ENCODE assay signal across 1 cellular context in the genomic region with DNA sequence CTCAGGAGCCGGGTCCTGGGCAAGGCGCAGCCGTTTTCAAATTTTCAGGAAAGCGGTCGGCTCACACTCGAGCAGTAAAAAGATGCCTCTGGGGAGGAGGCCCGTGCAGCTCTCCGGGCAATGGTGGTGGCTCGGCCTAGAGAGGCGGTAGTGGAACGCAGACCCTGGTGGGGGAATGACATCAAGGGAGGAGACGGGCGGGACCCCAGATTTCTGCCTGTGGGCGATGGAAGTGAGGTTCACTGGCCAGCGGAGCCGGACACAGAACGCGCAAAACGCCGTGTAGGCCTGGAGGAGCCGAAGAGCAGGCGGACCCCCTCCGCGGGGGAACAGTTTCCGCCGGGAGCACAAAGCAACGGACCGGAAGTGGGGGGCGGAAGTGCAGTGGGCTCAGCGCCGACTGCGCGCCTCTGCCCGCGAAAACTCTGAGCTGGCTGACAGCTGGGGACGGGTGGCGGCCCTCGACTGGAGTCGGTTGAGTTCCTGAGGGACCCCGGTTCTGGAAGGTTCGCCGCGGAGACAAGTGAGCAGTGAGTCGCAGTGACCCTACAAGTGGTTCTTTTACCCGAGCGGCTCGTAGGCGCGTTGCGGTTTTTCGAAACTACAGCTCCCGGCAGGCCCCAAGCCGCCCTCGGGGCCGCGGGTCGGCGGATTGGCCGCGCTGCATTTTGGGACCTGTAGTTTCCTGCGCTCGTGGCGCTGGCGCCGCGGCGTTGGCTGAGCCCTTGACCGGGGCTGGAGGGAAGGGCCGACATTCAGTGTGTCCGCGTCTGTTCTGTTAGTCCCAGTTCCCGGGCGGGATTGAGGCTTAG.
TF ChIP-seq lines count a peak whose summit lies in the region.

A gene with protein sequence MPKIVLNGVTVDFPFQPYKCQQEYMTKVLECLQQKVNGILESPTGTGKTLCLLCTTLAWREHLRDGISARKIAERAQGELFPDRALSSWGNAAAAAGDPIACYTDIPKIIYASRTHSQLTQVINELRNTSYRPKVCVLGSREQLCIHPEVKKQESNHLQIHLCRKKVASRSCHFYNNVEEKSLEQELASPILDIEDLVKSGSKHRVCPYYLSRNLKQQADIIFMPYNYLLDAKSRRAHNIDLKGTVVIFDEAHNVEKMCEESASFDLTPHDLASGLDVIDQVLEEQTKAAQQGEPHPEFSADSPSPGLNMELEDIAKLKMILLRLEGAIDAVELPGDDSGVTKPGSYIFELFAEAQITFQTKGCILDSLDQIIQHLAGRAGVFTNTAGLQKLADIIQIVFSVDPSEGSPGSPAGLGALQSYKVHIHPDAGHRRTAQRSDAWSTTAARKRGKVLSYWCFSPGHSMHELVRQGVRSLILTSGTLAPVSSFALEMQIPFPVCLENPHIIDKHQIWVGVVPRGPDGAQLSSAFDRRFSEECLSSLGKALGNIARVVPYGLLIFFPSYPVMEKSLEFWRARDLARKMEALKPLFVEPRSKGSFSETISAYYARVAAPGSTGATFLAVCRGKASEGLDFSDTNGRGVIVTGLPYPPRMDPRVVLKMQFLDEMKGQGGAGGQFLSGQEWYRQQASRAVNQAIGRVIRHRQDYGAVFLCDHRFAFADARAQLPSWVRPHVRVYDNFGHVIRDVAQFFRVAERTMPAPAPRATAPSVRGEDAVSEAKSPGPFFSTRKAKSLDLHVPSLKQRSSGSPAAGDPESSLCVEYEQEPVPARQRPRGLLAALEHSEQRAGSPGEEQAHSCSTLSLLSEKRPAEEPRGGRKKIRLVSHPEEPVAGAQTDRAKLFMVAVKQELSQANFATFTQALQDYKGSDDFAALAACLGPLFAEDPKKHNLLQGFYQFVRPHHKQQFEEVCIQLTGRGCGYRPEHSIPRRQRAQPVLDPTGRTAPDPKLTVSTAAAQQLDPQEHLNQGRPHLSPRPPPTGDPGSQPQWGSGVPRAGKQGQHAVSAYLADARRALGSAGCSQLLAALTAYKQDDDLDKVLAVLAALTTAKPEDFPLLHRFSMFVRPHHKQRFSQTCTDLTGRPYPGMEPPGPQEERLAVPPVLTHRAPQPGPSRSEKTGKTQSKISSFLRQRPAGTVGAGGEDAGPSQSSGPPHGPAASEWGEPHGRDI (N-terminal part only) (plus strand): TSS at position 376 of the 812 bp plus-strand sequence. CDS start 1,091 bp downstream, outside the sequence.

TF ChIP-seq in HepG2, 621 proteins besides CTCF, POLR2A, EP300 and RAD21 (continued from another document and continues in another):
- TF ChIP-seq, protein P1, sequence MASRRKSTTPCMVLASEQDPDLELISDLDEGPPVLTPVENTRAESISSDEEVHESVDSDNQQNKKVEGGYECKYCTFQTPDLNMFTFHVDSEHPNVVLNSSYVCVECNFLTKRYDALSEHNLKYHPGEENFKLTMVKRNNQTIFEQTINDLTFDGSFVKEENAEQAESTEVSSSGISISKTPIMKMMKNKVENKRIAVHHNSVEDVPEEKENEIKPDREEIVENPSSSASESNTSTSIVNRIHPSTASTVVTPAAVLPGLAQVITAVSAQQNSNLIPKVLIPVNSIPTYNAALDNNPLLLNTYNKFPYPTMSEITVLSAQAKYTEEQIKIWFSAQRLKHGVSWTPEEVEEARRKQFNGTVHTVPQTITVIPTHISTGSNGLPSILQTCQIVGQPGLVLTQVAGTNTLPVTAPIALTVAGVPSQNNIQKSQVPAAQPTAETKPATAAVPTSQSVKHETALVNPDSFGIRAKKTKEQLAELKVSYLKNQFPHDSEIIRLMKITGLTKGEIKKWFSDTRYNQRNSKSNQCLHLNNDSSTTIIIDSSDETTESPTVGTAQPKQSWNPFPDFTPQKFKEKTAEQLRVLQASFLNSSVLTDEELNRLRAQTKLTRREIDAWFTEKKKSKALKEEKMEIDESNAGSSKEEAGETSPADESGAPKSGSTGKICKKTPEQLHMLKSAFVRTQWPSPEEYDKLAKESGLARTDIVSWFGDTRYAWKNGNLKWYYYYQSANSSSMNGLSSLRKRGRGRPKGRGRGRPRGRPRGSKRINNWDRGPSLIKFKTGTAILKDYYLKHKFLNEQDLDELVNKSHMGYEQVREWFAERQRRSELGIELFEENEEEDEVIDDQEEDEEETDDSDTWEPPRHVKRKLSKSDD (CRISPR knock-in tag; IDR thresholded peaks at IDR 0.05; ENCODE audit: low read depth): peak; percentile 73
- TF ChIP-seq, protein P2, sequence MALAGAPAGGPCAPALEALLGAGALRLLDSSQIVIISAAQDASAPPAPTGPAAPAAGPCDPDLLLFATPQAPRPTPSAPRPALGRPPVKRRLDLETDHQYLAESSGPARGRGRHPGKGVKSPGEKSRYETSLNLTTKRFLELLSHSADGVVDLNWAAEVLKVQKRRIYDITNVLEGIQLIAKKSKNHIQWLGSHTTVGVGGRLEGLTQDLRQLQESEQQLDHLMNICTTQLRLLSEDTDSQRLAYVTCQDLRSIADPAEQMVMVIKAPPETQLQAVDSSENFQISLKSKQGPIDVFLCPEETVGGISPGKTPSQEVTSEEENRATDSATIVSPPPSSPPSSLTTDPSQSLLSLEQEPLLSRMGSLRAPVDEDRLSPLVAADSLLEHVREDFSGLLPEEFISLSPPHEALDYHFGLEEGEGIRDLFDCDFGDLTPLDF (CRISPR knock-in tag; IDR thresholded peaks at IDR 0.05): peak; percentile 99
- TF ChIP-seq ZNF44 (CRISPR knock-in tag; IDR thresholded peaks at IDR 0.05) (no peak; the same call in 1 of the 2 replicates), CENPX (CRISPR knock-in tag; IDR thresholded peaks at IDR 0.05) (no peak), MBD4 (IDR thresholded peaks at IDR 0.05; ENCODE audit: borderline replicate concordance, low read length) (no peak), CHCHD3 (CRISPR knock-in tag; IDR thresholded peaks at IDR 0.05) (peak; percentile 78), ZC3H4 (CRISPR knock-in tag; IDR thresholded peaks at IDR 0.05; ENCODE audit: borderline replicate concordance) (peak; percentile 76; the same call in 1 of the 2 replicates), ZNF382 (CRISPR knock-in tag; IDR thresholded peaks at IDR 0.05; ENCODE audit: borderline replicate concordance) (no peak), NAIF1 (CRISPR knock-in tag; IDR thresholded peaks at IDR 0.05; ENCODE audit: borderline replicate concordance) (peak; percentile 93; the same call in 1 of the 2 replicates), SOX13 (IDR thresholded peaks at IDR 0.05) (0 out of 2 replicates have a peak, but pooled peaks have one; percentile 31), SOX13 (CRISPR knock-in tag; conservative IDR thresholded peaks at IDR 0.05 in 1 of 2, IDR thresholded peaks at IDR 0.05 in 1 of 2) (0 out of 4 replicates have a peak, but pooled peaks have one; percentile 48 to 74), BORCS8-MEF2B (CRISPR knock-in tag; IDR thresholded peaks at IDR 0.05) (peak; percentile 95), SALL1 (CRISPR knock-in tag; IDR thresholded peaks at IDR 0.05) (peak; percentile 61), PPARG (CRISPR knock-in tag; conservative IDR thresholded peaks at IDR 0.05) (0 out of 2 replicates have a peak, but pooled peaks have one; percentile 20), ZFYVE20 (CRISPR knock-in tag; IDR thresholded peaks at IDR 0.05; ENCODE audit: borderline replicate concordance, low read depth) (peak; percentile 91; the same call in 1 of the 2 replicates), AGO1 (IDR thresholded peaks at IDR 0.05; ENCODE audit: low read depth, low read length, poor library complexity, severe bottlenecking) (peak; percentile 72), ZKSCAN5 (CRISPR knock-in tag; IDR thresholded peaks at IDR 0.05) (no peak), SIN3A (IDR thresholded peaks at IDR 0.05; ENCODE audit: borderline replicate concordance, low read depth, low read length) (peak; percentile 82; the same call in 1 of the 2 replicates), ZNF451 (CRISPR knock-in tag; IDR thresholded peaks at IDR 0.05) (peak; percentile 96), SP4 (CRISPR knock-in tag; IDR thresholded peaks at IDR 0.05) (peak; percentile 94), ZNF552 (CRISPR knock-in tag; IDR thresholded peaks at IDR 0.05; ENCODE audit: borderline replicate concordance) (peak; percentile 96; the same call in 1 of the 2 replicates), FOXJ3 (CRISPR knock-in tag; IDR thresholded peaks at IDR 0.05; ENCODE audit: borderline replicate concordance) (peak; percentile 96), PITX1 (CRISPR knock-in tag; IDR thresholded peaks at IDR 0.05) (no peak; the same call in 1 of the 2 replicates), MTA1 (CRISPR knock-in tag; IDR thresholded peaks at IDR 0.05; ENCODE audit: borderline replicate concordance) (no peak; the same call in 1 of the 2 replicates), ZNF720 (CRISPR knock-in tag; IDR thresholded peaks at IDR 0.05) (peak; percentile 88), ZNF160 (CRISPR knock-in tag; IDR thresholded peaks at IDR 0.05) (peak; percentile 94), MXD4 (CRISPR knock-in tag; IDR thresholded peaks at IDR 0.05) (peak; percentile 96), ZNF333 (CRISPR knock-in tag; IDR thresholded peaks at IDR 0.05; ENCODE audit: borderline replicate concordance) (peak; percentile 47; the same call in 1 of the 2 replicates), ISL2 (CRISPR knock-in tag; IDR thresholded peaks at IDR 0.05) (peak; percentile 87), FOXA1 (IDR thresholded peaks at IDR 0.05) (no peak), FOXA1 (CRISPR knock-in tag; IDR thresholded peaks at IDR 0.05) (peak; percentile 66), ZNF510 (CRISPR knock-in tag; IDR thresholded peaks at IDR 0.05; ENCODE audit: low read depth) (peak; percentile 86), NR2F2 (IDR thresholded peaks at IDR 0.05; ENCODE audit: borderline replicate concordance, low read depth) (peak; percentile 78; the same call in 1 of the 2 replicates), FOXO1 (CRISPR knock-in tag; IDR thresholded peaks at IDR 0.05) (peak; percentile 81), ZSCAN22 (CRISPR knock-in tag; IDR thresholded peaks at IDR 0.05) (no peak), GFI1 (CRISPR knock-in tag; IDR thresholded peaks at IDR 0.05; ENCODE audit: borderline replicate concordance) (peak; percentile 85)
- TF ChIP-seq, protein P3, sequence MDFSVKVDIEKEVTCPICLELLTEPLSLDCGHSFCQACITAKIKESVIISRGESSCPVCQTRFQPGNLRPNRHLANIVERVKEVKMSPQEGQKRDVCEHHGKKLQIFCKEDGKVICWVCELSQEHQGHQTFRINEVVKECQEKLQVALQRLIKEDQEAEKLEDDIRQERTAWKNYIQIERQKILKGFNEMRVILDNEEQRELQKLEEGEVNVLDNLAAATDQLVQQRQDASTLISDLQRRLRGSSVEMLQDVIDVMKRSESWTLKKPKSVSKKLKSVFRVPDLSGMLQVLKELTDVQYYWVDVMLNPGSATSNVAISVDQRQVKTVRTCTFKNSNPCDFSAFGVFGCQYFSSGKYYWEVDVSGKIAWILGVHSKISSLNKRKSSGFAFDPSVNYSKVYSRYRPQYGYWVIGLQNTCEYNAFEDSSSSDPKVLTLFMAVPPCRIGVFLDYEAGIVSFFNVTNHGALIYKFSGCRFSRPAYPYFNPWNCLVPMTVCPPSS (IDR thresholded peaks at IDR 0.05): no peak
- TF ChIP-seq, protein P4, sequence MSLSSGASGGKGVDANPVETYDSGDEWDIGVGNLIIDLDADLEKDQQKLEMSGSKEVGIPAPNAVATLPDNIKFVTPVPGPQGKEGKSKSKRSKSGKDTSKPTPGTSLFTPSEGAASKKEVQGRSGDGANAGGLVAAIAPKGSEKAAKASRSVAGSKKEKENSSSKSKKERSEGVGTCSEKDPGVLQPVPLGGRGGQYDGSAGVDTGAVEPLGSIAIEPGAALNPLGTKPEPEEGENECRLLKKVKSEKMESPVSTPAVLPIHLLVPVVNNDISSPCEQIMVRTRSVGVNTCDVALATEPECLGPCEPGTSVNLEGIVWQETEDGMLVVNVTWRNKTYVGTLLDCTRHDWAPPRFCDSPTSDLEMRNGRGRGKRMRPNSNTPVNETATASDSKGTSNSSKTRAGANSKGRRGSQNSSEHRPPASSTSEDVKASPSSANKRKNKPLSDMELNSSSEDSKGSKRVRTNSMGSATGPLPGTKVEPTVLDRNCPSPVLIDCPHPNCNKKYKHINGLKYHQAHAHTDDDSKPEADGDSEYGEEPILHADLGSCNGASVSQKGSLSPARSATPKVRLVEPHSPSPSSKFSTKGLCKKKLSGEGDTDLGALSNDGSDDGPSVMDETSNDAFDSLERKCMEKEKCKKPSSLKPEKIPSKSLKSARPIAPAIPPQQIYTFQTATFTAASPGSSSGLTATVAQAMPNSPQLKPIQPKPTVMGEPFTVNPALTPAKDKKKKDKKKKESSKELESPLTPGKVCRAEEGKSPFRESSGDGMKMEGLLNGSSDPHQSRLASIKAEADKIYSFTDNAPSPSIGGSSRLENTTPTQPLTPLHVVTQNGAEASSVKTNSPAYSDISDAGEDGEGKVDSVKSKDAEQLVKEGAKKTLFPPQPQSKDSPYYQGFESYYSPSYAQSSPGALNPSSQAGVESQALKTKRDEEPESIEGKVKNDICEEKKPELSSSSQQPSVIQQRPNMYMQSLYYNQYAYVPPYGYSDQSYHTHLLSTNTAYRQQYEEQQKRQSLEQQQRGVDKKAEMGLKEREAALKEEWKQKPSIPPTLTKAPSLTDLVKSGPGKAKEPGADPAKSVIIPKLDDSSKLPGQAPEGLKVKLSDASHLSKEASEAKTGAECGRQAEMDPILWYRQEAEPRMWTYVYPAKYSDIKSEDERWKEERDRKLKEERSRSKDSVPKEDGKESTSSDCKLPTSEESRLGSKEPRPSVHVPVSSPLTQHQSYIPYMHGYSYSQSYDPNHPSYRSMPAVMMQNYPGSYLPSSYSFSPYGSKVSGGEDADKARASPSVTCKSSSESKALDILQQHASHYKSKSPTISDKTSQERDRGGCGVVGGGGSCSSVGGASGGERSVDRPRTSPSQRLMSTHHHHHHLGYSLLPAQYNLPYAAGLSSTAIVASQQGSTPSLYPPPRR (CRISPR knock-in tag; IDR thresholded peaks at IDR 0.05; ENCODE audit: borderline replicate concordance): peak; percentile 74
- TF ChIP-seq, protein P5, sequence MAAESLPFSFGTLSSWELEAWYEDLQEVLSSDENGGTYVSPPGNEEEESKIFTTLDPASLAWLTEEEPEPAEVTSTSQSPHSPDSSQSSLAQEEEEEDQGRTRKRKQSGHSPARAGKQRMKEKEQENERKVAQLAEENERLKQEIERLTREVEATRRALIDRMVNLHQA (CRISPR knock-in tag; IDR thresholded peaks at IDR 0.05): 0 out of 2 replicates have a peak, but pooled peaks have one; percentile 48
- TF ChIP-seq, protein P6, sequence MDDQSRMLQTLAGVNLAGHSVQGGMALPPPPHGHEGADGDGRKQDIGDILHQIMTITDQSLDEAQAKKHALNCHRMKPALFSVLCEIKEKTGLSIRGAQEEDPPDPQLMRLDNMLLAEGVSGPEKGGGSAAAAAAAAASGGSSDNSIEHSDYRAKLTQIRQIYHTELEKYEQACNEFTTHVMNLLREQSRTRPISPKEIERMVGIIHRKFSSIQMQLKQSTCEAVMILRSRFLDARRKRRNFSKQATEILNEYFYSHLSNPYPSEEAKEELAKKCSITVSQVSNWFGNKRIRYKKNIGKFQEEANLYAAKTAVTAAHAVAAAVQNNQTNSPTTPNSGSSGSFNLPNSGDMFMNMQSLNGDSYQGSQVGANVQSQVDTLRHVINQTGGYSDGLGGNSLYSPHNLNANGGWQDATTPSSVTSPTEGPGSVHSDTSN (CRISPR knock-in tag; IDR thresholded peaks at IDR 0.05; ENCODE audit: borderline replicate concordance): peak; percentile 88; the same call in 1 of the 2 replicates
- TF ChIP-seq, protein P7, sequence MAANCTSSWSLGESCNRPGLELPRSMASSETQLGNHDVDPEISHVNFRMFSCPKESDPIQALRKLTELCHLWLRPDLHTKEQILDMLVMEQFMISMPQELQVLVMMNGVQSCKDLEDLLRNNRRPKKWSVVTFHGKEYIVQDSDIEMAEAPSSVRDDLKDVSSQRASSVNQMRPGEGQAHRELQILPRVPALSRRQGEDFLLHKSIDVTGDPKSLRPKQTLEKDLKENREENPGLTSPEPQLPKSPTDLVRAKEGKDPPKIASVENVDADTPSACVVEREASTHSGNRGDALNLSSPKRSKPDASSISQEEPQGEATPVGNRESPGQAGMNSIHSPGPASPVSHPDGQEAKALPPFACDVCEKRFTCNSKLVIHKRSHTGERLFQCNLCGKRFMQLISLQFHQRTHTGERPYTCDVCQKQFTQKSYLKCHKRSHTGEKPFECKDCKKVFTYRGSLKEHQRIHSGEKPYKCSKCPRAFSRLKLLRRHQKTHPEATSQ (CRISPR knock-in tag; IDR thresholded peaks at IDR 0.05; ENCODE audit: borderline replicate concordance): peak; percentile 83
